1 cellular context compared by ENCODE assay signal in genomic region chr19:8499048-8499833, GRCh38.
TF ChIP-seq lines count a peak whose summit lies in the region.

No MANE protein-coding gene starts in this region.

TF ChIP-seq in H1, 55 proteins besides CTCF, POLR2A, EP300 and RAD21:
- TF ChIP-seq EGR1 (IDR thresholded peaks at IDR 0.05; ENCODE audit: borderline replicate concordance, low read depth, low read length) (no peak), SIN3A (conservative IDR thresholded peaks at IDR 0.05 in 1 of 2, IDR thresholded peaks at IDR 0.05 in 1 of 2; ENCODE audit: low read depth in 1 of 2, low read length in 2 of 2) (no peak)
TF ChIP-seq in H1: peak in this region for 0.
